In the genomic region with DNA sequence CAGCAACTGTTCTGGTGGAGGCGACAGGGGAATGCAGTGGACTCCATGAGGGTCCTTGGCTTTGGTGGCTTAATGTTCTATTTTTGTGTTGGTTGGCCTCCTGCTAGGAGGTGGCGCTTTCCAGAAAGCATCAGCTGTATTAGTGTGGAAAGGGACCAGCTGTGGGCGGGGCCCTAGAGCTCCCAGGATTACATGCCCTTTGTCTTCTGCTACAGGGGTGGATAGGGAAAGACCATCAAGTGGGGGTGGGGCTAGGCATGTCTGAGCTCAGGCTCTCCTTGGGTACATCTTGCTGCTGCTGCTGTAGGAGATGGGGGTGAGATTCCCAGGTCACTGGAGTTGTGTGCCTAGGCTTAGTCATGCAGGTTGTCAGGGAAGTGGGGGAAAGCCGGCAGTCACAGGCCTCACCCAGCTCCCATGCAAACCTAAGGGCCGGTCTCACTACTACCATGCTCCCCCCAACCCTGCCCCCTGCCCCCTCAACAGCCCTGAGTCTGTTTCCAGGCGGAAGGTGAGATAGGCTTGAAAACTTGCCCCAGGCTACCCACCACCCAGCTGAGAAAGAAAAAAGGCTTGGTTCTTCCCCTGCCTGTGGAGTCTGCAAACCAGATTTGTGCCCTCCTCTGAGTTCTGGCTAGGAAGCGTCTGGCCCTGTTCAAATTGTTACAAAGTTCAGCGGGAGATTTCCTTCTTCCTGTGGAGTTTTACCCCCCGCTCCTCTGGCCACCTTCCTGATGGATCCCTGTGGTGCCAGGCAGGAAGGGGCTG, we compare ENCODE assay signal across 28 cellular contexts.
"Had no signal": no experiment of that assay in that cellular context is flagged by ENCODE, and none has a peak within 500 bp of the region (broad histone marks: within the 10 kb centered on the region; RNA-seq: fewer than 3 reads in every experiment).

No MANE protein-coding gene starts in this region.

- H3K4me3 ChIP-seq: ascending aorta, cardiac muscle cell, MG63 had no signal

- ATAC-seq: activated CD4-positive, alpha-beta T cell treated with anti-CD3 and anti-CD28 coated beads for 36 hours; activated CD4-positive, CD25-positive, alpha-beta regulatory T cell treated with anti-CD3 and anti-CD28 coated beads, Interleukin-2, amount 50 U/mL, for 24 hours; activated CD8-positive, alpha-beta T cell treated with anti-CD3 and anti-CD28 coated beads, Interleukin-2, amount 10 ng/mL, durations not matched to agents 7 days and 5 days had no signal

- H3K27me3 ChIP-seq: ascending aorta, cardiac muscle cell, MG63 had no signal

- H3K4me1 ChIP-seq: ascending aorta had no signal

- H3K27ac ChIP-seq: ascending aorta, cardiac muscle cell had no signal

- H3K9me3 ChIP-seq: ascending aorta had no signal

- FAIRE-seq: TTC549 had no signal

- DNase-seq: activated CD4-positive, alpha-beta T cell treated with anti-CD3 and anti-CD28 coated beads for 36 hours; activated CD4-positive, alpha-beta T cell treated with anti-CD3 and anti-CD28 coated beads, Interleukin-2, amount 10 ng/mL, durations not matched to agents 7 days and 5 days; activated CD4-positive, alpha-beta T cell treated with anti-CD3 and anti-CD28 coated beads, Interleukin-2, amount 50 U/mL, for 48 hours; activated CD8-positive, alpha-beta T cell treated with anti-CD3 and anti-CD28 coated beads, Interleukin-2, amount 10 ng/mL, durations not matched to agents 7 days and 5 days; activated gamma-delta T cell; activated naive CD4-positive, alpha-beta T cell treated with Interleukin-2 at 50 U/mL for 16 hours; activated naive CD8-positive, alpha-beta T cell treated with anti-CD3 and anti-CD28 coated beads, Interleukin-2, amount 10 ng/mL, durations not matched to agents 7 days and 5 days; activated T-cell treated with anti-CD3 and anti-CD28 coated beads, Interleukin-2, amount 50 U/mL, for 24 hours; amygdala; Kasumi-1; KG1; MG63; NCI-H1048; NCI-H1105 treated with DMSO at 0.1 percent for 48 hours; NCI-H1436; NCI-H187; NCI-H2029 treated with DMSO at 0.1 percent for 48 hours; NCI-H2107; NCI-H2171; NCI-H510A; NCI-H526; NCI-H748 treated with DMSO at 0.1 percent for 48 hours; OCI-M1; Right ventricle myocardium superior had no signal

- H3K36me3 ChIP-seq: ascending aorta, cardiac muscle cell, MG63 had no signal
